ENCODE assay signal across 1 cellular context in genomic region chr16:10923146-10923649, GRCh38.
TF ChIP-seq lines count a peak whose summit lies in the region.

No MANE protein-coding gene starts in this region.

TF ChIP-seq in K562, 482 proteins besides CTCF, POLR2A, EP300 and RAD21:
- no peak for TF ChIP-seq KDM5B (IDR thresholded peaks at IDR 0.05; ENCODE audit: insufficient replicate concordance, low read depth, low read length)
- TF ChIP-seq SP1 (CRISPR knock-in tag; IDR thresholded peaks at IDR 0.05), result no peak
- TF ChIP-seq DNMT1 (IDR thresholded peaks at IDR 0.05), result no peak
- TF ChIP-seq ZNF239 (CRISPR knock-in tag; IDR thresholded peaks at IDR 0.05), result no peak
- no peak for TF ChIP-seq TCFL5 (CRISPR knock-in tag; conservative IDR thresholded peaks at IDR 0.05)
- TF ChIP-seq ADNP (tag; IDR thresholded peaks at IDR 0.05), result peak; percentile 27; the same call in 1 of the 2 replicates
- no peak for TF ChIP-seq MEIS2 (IDR thresholded peaks at IDR 0.05; ENCODE audit: partially characterized antibody)
- TF ChIP-seq EGR1 (conservative IDR thresholded peaks at IDR 0.05), result no peak
- TF ChIP-seq, protein P1, sequence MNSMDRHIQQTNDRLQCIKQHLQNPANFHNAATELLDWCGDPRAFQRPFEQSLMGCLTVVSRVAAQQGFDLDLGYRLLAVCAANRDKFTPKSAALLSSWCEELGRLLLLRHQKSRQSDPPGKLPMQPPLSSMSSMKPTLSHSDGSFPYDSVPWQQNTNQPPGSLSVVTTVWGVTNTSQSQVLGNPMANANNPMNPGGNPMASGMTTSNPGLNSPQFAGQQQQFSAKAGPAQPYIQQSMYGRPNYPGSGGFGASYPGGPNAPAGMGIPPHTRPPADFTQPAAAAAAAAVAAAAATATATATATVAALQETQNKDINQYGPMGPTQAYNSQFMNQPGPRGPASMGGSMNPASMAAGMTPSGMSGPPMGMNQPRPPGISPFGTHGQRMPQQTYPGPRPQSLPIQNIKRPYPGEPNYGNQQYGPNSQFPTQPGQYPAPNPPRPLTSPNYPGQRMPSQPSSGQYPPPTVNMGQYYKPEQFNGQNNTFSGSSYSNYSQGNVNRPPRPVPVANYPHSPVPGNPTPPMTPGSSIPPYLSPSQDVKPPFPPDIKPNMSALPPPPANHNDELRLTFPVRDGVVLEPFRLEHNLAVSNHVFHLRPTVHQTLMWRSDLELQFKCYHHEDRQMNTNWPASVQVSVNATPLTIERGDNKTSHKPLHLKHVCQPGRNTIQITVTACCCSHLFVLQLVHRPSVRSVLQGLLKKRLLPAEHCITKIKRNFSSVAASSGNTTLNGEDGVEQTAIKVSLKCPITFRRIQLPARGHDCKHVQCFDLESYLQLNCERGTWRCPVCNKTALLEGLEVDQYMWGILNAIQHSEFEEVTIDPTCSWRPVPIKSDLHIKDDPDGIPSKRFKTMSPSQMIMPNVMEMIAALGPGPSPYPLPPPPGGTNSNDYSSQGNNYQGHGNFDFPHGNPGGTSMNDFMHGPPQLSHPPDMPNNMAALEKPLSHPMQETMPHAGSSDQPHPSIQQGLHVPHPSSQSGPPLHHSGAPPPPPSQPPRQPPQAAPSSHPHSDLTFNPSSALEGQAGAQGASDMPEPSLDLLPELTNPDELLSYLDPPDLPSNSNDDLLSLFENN (IDR thresholded peaks at IDR 0.05; ENCODE audit: low read depth in 2 of 2, low read length in 2 of 2), result no peak
